17 cellular contexts compared by ENCODE assay signal in genomic region chr2:227834423-227834822, GRCh38. TPM values are rescaled to one million over a fixed set of nuclear protein-coding genes. Genes with fewer than 3 reads are reported as not detected.
DNase-seq lines count a peak whose midpoint lies in the region; ATAC-seq and TF ChIP-seq lines count a peak whose summit lies in the region.
"Had no signal": no experiment of that assay in that cellular context is flagged by ENCODE, and none has a peak within 500 bp of the region (broad histone marks: within the 10 kb centered on the region; RNA-seq: fewer than 3 reads in every experiment).

No MANE protein-coding gene starts in this region.

- DNase-seq in A172 (ENCODE audit: low spot score) (peak; percentile 28), HCEC 1CT (peak; percentile 60), NCI-H226 (peak; percentile 46), fibroblast of the aortic adventitia (ENCODE audit: low read depth) (peak; percentile 18), activated gamma-delta T cell treated with Interleukin-2 at 50 U/mL for 16 hours (no peak), T-helper 1 cell (no peak)
- DNase-seq in activated naive CD4-positive, alpha-beta T cell treated with anti-CD3 and anti-CD28 coated beads, Interleukin-2, amount 50 U/mL, for 16 hours = no peak
- DNase-seq: DND-41, NCI-H1105, NCI-H1694, NCI-H2107, NCI-H69, RPMI8226 had no signal

- H3K4me3 ChIP-seq in fibroblast of the aortic adventitia (ENCODE audit: low read depth, low read length) = no peak overlapping the region
- H3K4me3 ChIP-seq: BLaER1 treated with 17β-estradiol and CSF1 and Interleukin-3, amounts not matched to agents 10 nM and 100 nM had no signal

- no peak for ATAC-seq in GM19463 (IDR thresholded peaks at IDR 0.05; ENCODE audit: unreplicated experiment)

- TF ChIP-seq CTCF in fibroblast of the aortic adventitia (IDR thresholded peaks at IDR 0.05; ENCODE audit: insufficient read depth, low read length) = no peak

RNA-seq across cellular contexts. Expression of gene CCL20, which starts 20.8 kb away (rescaled TPM):
- not detected in 2 replicates for total RNA-seq in A172 (2014; rRNA removed; shearing (Covaris generic))
- not detected in 2 replicates for total RNA-seq in fibroblast of the aortic adventitia (ENCODE audit: low replicate concordance)
- total RNA-seq: H4 had no signal

RNA-seq across cellular contexts. Expression of gene DAW1, which starts 37.0 kb away (rescaled TPM):
- total RNA-seq in A172 (2014; rRNA removed; shearing (Covaris generic)) = 1.7 and 2.0 TPM in 2 replicates
- 1.3 TPM in 1 of 2 replicates, not detected in the other for total RNA-seq in fibroblast of the aortic adventitia (ENCODE audit: low replicate concordance)
- total RNA-seq: H4, HT-29 had no signal

Comparison
In these comparisons a context has a peak if more than half of its experiments do, and no peak if none do; other contexts are left out.
1. DNase-seq: peak in A172 (single experiment), HCEC 1CT (single experiment), NCI-H226 (single experiment) and fibroblast of the aortic adventitia (single experiment); none in activated naive CD4-positive, alpha-beta T cell treated with anti-CD3 and anti-CD28 coated beads, Interleukin-2, amount 50 U/mL, for 16 hours (single experiment), activated gamma-delta T cell treated with Interleukin-2 at 50 U/mL for 16 hours (single experiment) and T-helper 1 cell (0 of 5).